Comparison of ENCODE assay signal across 1 cellular context in the genomic region with DNA sequence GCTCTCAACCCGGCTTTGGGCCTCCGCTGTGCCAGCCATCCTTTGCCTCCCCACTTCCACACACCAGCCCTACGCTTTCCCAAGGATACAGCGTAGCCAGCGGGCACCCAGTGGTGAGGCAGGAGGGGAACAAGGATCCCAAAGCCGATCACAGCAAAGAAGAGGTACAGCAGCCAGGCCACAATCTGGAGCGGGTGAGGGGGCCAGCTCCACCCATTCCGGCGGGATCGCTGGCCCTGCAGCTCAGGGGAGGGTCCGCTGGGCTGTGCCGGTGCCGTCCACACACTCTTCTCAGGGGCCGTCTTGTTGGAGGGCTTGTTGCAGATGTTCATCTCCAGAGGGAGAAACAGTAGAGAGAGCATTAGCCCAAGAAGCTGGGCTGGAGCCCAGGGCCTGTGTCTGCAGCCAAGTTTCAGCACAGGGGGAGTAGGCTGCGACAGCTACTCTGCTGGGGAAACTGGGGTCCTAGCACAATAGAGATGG.
TF ChIP-seq lines count a peak whose summit lies in the region.

No MANE protein-coding gene starts in this region.

TF ChIP-seq in WTC11, 78 proteins besides CTCF, POLR2A, EP300 and RAD21 (continued from another document):
- TF ChIP-seq, protein P1, sequence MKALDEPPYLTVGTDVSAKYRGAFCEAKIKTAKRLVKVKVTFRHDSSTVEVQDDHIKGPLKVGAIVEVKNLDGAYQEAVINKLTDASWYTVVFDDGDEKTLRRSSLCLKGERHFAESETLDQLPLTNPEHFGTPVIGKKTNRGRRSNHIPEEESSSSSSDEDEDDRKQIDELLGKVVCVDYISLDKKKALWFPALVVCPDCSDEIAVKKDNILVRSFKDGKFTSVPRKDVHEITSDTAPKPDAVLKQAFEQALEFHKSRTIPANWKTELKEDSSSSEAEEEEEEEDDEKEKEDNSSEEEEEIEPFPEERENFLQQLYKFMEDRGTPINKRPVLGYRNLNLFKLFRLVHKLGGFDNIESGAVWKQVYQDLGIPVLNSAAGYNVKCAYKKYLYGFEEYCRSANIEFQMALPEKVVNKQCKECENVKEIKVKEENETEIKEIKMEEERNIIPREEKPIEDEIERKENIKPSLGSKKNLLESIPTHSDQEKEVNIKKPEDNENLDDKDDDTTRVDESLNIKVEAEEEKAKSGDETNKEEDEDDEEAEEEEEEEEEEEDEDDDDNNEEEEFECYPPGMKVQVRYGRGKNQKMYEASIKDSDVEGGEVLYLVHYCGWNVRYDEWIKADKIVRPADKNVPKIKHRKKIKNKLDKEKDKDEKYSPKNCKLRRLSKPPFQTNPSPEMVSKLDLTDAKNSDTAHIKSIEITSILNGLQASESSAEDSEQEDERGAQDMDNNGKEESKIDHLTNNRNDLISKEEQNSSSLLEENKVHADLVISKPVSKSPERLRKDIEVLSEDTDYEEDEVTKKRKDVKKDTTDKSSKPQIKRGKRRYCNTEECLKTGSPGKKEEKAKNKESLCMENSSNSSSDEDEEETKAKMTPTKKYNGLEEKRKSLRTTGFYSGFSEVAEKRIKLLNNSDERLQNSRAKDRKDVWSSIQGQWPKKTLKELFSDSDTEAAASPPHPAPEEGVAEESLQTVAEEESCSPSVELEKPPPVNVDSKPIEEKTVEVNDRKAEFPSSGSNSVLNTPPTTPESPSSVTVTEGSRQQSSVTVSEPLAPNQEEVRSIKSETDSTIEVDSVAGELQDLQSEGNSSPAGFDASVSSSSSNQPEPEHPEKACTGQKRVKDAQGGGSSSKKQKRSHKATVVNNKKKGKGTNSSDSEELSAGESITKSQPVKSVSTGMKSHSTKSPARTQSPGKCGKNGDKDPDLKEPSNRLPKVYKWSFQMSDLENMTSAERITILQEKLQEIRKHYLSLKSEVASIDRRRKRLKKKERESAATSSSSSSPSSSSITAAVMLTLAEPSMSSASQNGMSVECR (CRISPR knock-in tag; IDR thresholded peaks at IDR 0.05; ENCODE audit: borderline replicate concordance), result no peak
- TF ChIP-seq, protein P2, sequence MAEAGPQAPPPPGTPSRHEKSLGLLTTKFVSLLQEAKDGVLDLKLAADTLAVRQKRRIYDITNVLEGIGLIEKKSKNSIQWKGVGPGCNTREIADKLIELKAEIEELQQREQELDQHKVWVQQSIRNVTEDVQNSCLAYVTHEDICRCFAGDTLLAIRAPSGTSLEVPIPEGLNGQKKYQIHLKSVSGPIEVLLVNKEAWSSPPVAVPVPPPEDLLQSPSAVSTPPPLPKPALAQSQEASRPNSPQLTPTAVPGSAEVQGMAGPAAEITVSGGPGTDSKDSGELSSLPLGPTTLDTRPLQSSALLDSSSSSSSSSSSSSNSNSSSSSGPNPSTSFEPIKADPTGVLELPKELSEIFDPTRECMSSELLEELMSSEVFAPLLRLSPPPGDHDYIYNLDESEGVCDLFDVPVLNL (CRISPR knock-in tag; IDR thresholded peaks at IDR 0.05; ENCODE audit: borderline replicate concordance, low read depth), result no peak
- TF ChIP-seq, protein P3, sequence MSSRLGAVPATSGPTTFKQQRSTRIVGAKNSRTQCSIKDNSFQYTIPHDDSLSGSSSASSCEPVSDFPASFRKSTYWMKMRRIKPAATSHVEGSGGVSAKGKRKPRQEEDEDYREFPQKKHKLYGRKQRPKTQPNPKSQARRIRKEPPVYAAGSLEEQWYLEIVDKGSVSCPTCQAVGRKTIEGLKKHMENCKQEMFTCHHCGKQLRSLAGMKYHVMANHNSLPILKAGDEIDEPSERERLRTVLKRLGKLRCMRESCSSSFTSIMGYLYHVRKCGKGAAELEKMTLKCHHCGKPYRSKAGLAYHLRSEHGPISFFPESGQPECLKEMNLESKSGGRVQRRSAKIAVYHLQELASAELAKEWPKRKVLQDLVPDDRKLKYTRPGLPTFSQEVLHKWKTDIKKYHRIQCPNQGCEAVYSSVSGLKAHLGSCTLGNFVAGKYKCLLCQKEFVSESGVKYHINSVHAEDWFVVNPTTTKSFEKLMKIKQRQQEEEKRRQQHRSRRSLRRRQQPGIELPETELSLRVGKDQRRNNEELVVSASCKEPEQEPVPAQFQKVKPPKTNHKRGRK (CRISPR knock-in tag; IDR thresholded peaks at IDR 0.05; ENCODE audit: borderline replicate concordance), result no peak
- TF ChIP-seq, protein P4, sequence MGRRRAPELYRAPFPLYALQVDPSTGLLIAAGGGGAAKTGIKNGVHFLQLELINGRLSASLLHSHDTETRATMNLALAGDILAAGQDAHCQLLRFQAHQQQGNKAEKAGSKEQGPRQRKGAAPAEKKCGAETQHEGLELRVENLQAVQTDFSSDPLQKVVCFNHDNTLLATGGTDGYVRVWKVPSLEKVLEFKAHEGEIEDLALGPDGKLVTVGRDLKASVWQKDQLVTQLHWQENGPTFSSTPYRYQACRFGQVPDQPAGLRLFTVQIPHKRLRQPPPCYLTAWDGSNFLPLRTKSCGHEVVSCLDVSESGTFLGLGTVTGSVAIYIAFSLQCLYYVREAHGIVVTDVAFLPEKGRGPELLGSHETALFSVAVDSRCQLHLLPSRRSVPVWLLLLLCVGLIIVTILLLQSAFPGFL (CRISPR knock-in tag; IDR thresholded peaks at IDR 0.05; ENCODE audit: borderline replicate concordance), result no peak
- TF ChIP-seq, protein P5, sequence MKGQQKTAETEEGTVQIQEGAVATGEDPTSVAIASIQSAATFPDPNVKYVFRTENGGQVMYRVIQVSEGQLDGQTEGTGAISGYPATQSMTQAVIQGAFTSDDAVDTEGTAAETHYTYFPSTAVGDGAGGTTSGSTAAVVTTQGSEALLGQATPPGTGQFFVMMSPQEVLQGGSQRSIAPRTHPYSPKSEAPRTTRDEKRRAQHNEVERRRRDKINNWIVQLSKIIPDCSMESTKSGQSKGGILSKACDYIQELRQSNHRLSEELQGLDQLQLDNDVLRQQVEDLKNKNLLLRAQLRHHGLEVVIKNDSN (CRISPR knock-in tag; IDR thresholded peaks at IDR 0.05), result no peak
- no peak for TF ChIP-seq TP53 (CRISPR knock-in tag; IDR thresholded peaks at IDR 0.05)
- no peak for TF ChIP-seq NFYB (CRISPR knock-in tag; conservative IDR thresholded peaks at IDR 0.05; ENCODE audit: low read depth)
- TF ChIP-seq EMX1 (CRISPR knock-in tag; IDR thresholded peaks at IDR 0.05), result no peak
- TF ChIP-seq, protein P6, sequence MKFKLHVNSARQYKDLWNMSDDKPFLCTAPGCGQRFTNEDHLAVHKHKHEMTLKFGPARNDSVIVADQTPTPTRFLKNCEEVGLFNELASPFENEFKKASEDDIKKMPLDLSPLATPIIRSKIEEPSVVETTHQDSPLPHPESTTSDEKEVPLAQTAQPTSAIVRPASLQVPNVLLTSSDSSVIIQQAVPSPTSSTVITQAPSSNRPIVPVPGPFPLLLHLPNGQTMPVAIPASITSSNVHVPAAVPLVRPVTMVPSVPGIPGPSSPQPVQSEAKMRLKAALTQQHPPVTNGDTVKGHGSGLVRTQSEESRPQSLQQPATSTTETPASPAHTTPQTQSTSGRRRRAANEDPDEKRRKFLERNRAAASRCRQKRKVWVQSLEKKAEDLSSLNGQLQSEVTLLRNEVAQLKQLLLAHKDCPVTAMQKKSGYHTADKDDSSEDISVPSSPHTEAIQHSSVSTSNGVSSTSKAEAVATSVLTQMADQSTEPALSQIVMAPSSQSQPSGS (CRISPR knock-in tag; IDR thresholded peaks at IDR 0.05; ENCODE audit: borderline replicate concordance, low read depth), result no peak
- TF ChIP-seq, protein P7, sequence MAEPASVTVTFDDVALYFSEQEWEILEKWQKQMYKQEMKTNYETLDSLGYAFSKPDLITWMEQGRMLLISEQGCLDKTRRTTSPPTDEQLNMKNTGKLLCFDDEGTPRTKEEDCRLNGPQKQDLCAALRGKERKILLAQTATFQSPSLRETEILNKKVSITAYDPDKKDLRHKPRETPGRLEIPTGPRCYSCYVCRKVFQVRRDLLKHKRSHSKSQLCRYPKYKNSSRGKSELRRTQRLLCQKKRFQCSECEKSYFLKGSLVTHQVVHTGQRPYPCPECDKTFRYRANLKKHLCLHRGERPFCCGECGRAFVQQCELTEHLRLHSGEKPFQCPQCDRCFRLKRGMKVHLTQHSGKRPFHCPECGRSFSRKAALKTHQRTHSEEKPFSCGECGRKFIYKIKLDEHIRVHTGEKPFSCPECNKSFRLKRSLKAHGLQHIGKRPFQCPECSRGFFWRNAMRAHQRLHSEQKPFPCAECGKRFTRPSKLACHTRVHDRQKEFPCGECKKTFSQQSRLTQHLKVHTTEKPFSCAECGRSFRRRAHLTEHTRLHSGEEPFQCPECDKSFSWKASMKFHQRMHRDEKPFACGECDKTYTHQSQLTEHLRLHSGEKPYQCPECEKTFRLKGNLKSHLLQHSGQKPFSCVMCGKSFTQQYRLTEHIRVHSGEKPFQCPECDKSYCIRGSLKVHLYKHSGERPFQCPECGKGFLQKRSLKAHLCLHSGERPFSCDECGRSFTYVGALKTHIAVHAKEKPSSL (CRISPR knock-in tag; conservative IDR thresholded peaks at IDR 0.05), result no peak
- no peak for TF ChIP-seq PRRX2 (CRISPR knock-in tag; IDR thresholded peaks at IDR 0.05)
TF ChIP-seq in WTC11: peak in this region for 0.
